Comparison of ENCODE assay signal across 8 cellular contexts in the genomic region with DNA sequence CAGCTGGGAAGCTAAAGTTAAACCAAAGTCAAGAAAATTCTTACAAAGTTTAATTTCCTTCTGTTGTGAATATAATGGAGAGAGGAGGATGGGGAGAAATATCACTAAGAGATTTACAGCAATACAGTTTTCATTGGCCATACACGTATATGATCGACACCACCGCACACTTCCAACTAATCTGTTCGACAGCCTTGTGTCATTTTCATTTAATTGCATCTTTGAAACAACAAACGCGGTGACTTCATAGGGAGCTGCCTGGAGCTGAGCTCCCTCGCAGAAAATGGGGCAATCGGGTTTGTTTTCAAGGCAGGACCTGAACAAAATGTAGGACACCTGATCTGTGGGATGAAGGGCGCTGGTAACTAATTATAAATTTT. TPM values are rescaled to one million over a fixed set of nuclear protein-coding genes. Genes with fewer than 3 reads are reported as not detected.
A peak's percentile ranks its signal among the peaks of the same experiment; 100 is the strongest.
DNase-seq lines count a peak whose midpoint lies in the region; ATAC-seq and TF ChIP-seq lines count a peak whose summit lies in the region.

No MANE protein-coding gene starts in this region.

- peaks cover 18% of the 10 kb centered on the region for H3K79me2 ChIP-seq in PC-9 (ENCODE audit: low read depth)

- H3K27me3 ChIP-seq in PC-9 (ENCODE audit: insufficient read depth, low read depth): no peaks in the 10 kb centered on the region

- H3K27ac ChIP-seq in PC-9: no peak overlapping the region; the same call in 1 of the 2 replicates

- CTCF ChIA-PET in PC-9 (lab: Charles Lee): no interaction called here

- no TSS peak for BruUV-seq in PC-9 (replicated peaks; lab: Mats Ljungman, UMichigan)

- no peaks in the 10 kb centered on the region for H3K9me2 ChIP-seq in PC-9 (ENCODE audit: insufficient read depth)

- peak overlapping the region; percentile 99 for H2AFZ ChIP-seq in PC-9

- peaks cover 11% of the 10 kb centered on the region for H3K36me3 Mint-ChIP-seq in effector memory CD8-positive, alpha-beta T cell (ENCODE audit: insufficient read depth)
- H3K36me3 Mint-ChIP-seq in natural killer cell: no peaks in the 10 kb centered on the region

- TF ChIP-seq CTCF in GM12865 (IDR thresholded peaks at IDR 0.05; ENCODE audit: insufficient read depth, low read depth, low read length, missing control alignments) (no peak), PC-9 (conservative IDR thresholded peaks at IDR 0.05) (no peak), natural killer cell (IDR thresholded peaks at IDR 0.05) (no peak)

- peak overlapping the region; percentile 78 for H3K4me3 ChIP-seq in GM12865 (ENCODE audit: low read depth, low read length)
- peak overlapping the region; percentile 79 for H3K4me3 ChIP-seq in PC-9

- no peak for DNase-seq in GM12865 (ENCODE audit: low read depth)
- DNase-seq in PC-9: peak in 1 of 2 experiments; percentile 38
- DNase-seq in effector memory CD8-positive, alpha-beta T cell: no peak
- no peak for DNase-seq in natural killer cell
- no peak for DNase-seq in activated effector memory CD4-positive, alpha-beta T cell treated with Interleukin-2 at 50 U/mL for 16 hours
- DNase-seq in NCI-H1930 (lab: John Stamatoyannopoulos, UW): no peak

- H3K27ac Mint-ChIP-seq in effector memory CD8-positive, alpha-beta T cell: peak overlapping the region in 1 of 2 donors; percentile 86
- H3K27ac Mint-ChIP-seq in natural killer cell: no peak overlapping the region

- peak overlapping the region; percentile 77 for H3K4me2 ChIP-seq in PC-9

- H3K4me3 Mint-ChIP-seq in effector memory CD8-positive, alpha-beta T cell: peak overlapping the region; percentile 61 to 89
- H3K4me3 Mint-ChIP-seq in natural killer cell: peak overlapping the region; percentile 81

- H3K9me3 Mint-ChIP-seq in effector memory CD8-positive, alpha-beta T cell: peaks cover 0 to 3% of the 10 kb centered on the region in 2 donors
- H3K9me3 Mint-ChIP-seq in natural killer cell: no peaks in the 10 kb centered on the region

- intact Hi-C loops in PC-9 (cut with micrococcal nuclease; ENCODE audit: unreplicated experiment): loop anchor here (1.0 kb wide), 1 partner anchor 296 kb away; no protein-coding TSS in a partner anchor
- intact Hi-C loops in natural killer cell (cut with micrococcal nuclease): no loop called here

- H3K27me3 Mint-ChIP-seq in effector memory CD8-positive, alpha-beta T cell: peaks cover 20 to 21% of the 10 kb centered on the region in 2 donors
- peaks cover 14 to 28% of the 10 kb centered on the region in 2 donors for H3K27me3 Mint-ChIP-seq in natural killer cell (ENCODE audit: low read depth in 2 of 2)

- H3K36me3 ChIP-seq in PC-9 (ENCODE audit: low read depth): no peaks in the 10 kb centered on the region

- no peaks in the 10 kb centered on the region for H3F3A ChIP-seq in PC-9 (ENCODE audit: insufficient read depth, low read depth)

- H3K4me1 ChIP-seq in PC-9 (replicated peaks; ENCODE audit: insufficient read depth): peaks cover 28% of the 10 kb centered on the region

- no peaks in the 10 kb centered on the region; the same call in 1 of the 2 replicates for H4K20me1 ChIP-seq in PC-9 (ENCODE audit: insufficient read depth)

- no peaks in the 10 kb centered on the region for H3K9me3 ChIP-seq in PC-9 (ENCODE audit: insufficient read depth, low read depth)

- POLR2A ChIA-PET in PC-9 (lab: Charles Lee; ENCODE audit: unreplicated experiment): no interaction called here

- ATAC-seq in effector memory CD8-positive, alpha-beta T cell (replicated peaks): no peak
- ATAC-seq in natural killer cell (no peak), GM19467 (IDR thresholded peaks at IDR 0.05; ENCODE audit: unreplicated experiment) (no peak), GM18861 (IDR thresholded peaks at IDR 0.05; ENCODE audit: unreplicated experiment) (no peak)

- H3K4me1 Mint-ChIP-seq in effector memory CD8-positive, alpha-beta T cell (ENCODE audit: low read depth in 2 of 2): peaks cover 5 to 9% of the 10 kb centered on the region in 2 donors
- peaks cover 10 to 16% of the 10 kb centered on the region in 2 donors for H3K4me1 Mint-ChIP-seq in natural killer cell

RNA-seq across cellular contexts. Expression of a gene that starts 1.3 kb away (rescaled TPM):
- total RNA-seq in PC-9 (2021) (6.9 and 8.3 TPM in 2 replicates), natural killer cell (1 to 10 TPM in 1 of 3 donors, under 1 TPM in 2; 0.20 to 2.4 (median 0.40) TPM)
